ENCODE assay signal across 27 cellular contexts in genomic region chr15:52230073-52230472, GRCh38.
"Had no signal": no experiment of that assay in that cellular context is flagged by ENCODE, and none has a peak within 500 bp of the region (broad histone marks: within the 10 kb centered on the region; RNA-seq: fewer than 3 reads in every experiment).

No MANE protein-coding gene starts in this region.

- H3K27me3 Mint-ChIP-seq: activated CD8-positive, alpha-beta memory T cell treated with anti-CD3 and anti-CD28 coated beads, Interleukin-2, amount 10 ng/mL, durations not matched to agents 7 days and 5 days; activated CD8-positive, alpha-beta T cell treated with anti-CD3 and anti-CD28 coated beads for 36 hours; activated naive CD4-positive, alpha-beta T cell treated with anti-CD3 and anti-CD28 coated beads, Interleukin-2, amount 50 U/mL, for 24 hours; brain; dendritic cell treated with granulocyte-macrophage colony-stimulating factor and Interleukin-4, amounts not matched to agents 40 ng/mL and 50 ng/mL, for 4 days; stimulated activated naive CD8-positive, alpha-beta T cell treated with anti-CD3 and anti-CD28 coated beads, Interleukin-15, Interleukin-2, amounts not matched to agents 100 ng/mL and 50 ng/mL, for 24 hours had no signal

- ATAC-seq: activated CD8-positive, alpha-beta memory T cell treated with anti-CD3 and anti-CD28 coated beads, Interleukin-2, amount 10 ng/mL, durations not matched to agents 7 days and 5 days; activated CD8-positive, alpha-beta T cell treated with anti-CD3 and anti-CD28 coated beads for 36 hours; left lung; pancreas; psoas muscle had no signal

- H3K36me3 Mint-ChIP-seq: activated naive CD4-positive, alpha-beta T cell treated with anti-CD3 and anti-CD28 coated beads, Interleukin-2, amount 50 U/mL, for 24 hours; brain; immature natural killer cell had no signal

- H3K27ac Mint-ChIP-seq: activated CD8-positive, alpha-beta memory T cell treated with anti-CD3 and anti-CD28 coated beads, Interleukin-2, amount 10 ng/mL, durations not matched to agents 7 days and 5 days; activated CD8-positive, alpha-beta T cell treated with anti-CD3 and anti-CD28 coated beads for 36 hours; activated naive CD4-positive, alpha-beta T cell treated with anti-CD3 and anti-CD28 coated beads, Interleukin-2, amount 50 U/mL, for 24 hours; activated T-helper 1 cell treated with anti-CD3 and anti-CD28 coated beads, Interleukin-12 subunit alpha, Interleukin-12 subunit beta, Interleukin-2, Interleukin-4 antibody, amounts not matched to agents 30 ng/mL and 10 ng/mL and 1 ng/mL, durations not matched to agents 14 hours and 24 hours and 36 hours; brain; dendritic cell treated with granulocyte-macrophage colony-stimulating factor and Interleukin-4, amounts not matched to agents 40 ng/mL and 50 ng/mL, for 4 days; immature natural killer cell; nephron progenitor cell; stimulated activated naive CD8-positive, alpha-beta T cell treated with anti-CD3 and anti-CD28 coated beads, Interleukin-15, Interleukin-2, amounts not matched to agents 100 ng/mL and 50 ng/mL, for 24 hours had no signal

- DNase-seq: activated CD4-positive, alpha-beta T cell treated with anti-CD3 and anti-CD28 coated beads for 4 hours; activated CD4-positive, CD25-positive, alpha-beta regulatory T cell; activated CD8-positive, alpha-beta memory T cell treated with anti-CD3 and anti-CD28 coated beads, Interleukin-2, amount 10 ng/mL, durations not matched to agents 7 days and 5 days; activated CD8-positive, alpha-beta T cell treated with anti-CD3 and anti-CD28 coated beads for 36 hours; activated gamma-delta T cell; anterior cingulate cortex; effector CD4-positive, alpha-beta T cell; erythroblast; foreskin fibroblast; immature natural killer cell; kidney glomerular epithelial cell; left lung; nephron progenitor cell; pancreas; psoas muscle; stimulated activated CD4-positive, alpha-beta T cell treated with anti-CD3 and anti-CD28 coated beads, Interleukin-4, amount 100 ng/mL, for 24 hours; substantia nigra; T-helper 9 cell; thyroid gland; uterus had no signal

- H3K4me1 Mint-ChIP-seq: brain, immature natural killer cell, nephron progenitor cell had no signal

- H3K4me3 Mint-ChIP-seq: activated CD8-positive, alpha-beta memory T cell treated with anti-CD3 and anti-CD28 coated beads, Interleukin-2, amount 10 ng/mL, durations not matched to agents 7 days and 5 days; activated CD8-positive, alpha-beta T cell treated with anti-CD3 and anti-CD28 coated beads for 36 hours; activated naive CD4-positive, alpha-beta T cell treated with anti-CD3 and anti-CD28 coated beads, Interleukin-2, amount 50 U/mL, for 24 hours; activated T-helper 1 cell treated with anti-CD3 and anti-CD28 coated beads, Interleukin-12 subunit alpha, Interleukin-12 subunit beta, Interleukin-2, Interleukin-4 antibody, amounts not matched to agents 30 ng/mL and 10 ng/mL and 1 ng/mL, durations not matched to agents 14 hours and 24 hours and 36 hours; brain; dendritic cell treated with granulocyte-macrophage colony-stimulating factor and Interleukin-4, amounts not matched to agents 40 ng/mL and 50 ng/mL, for 4 days; immature natural killer cell; nephron progenitor cell; stimulated activated naive CD8-positive, alpha-beta T cell treated with anti-CD3 and anti-CD28 coated beads, Interleukin-15, Interleukin-2, amounts not matched to agents 100 ng/mL and 50 ng/mL, for 24 hours had no signal

- H3K27ac ChIP-seq: left lung, psoas muscle, right atrium auricular region, thyroid gland, uterus had no signal

- H3K9me3 Mint-ChIP-seq: activated CD8-positive, alpha-beta T cell treated with anti-CD3 and anti-CD28 coated beads for 36 hours; activated naive CD4-positive, alpha-beta T cell treated with anti-CD3 and anti-CD28 coated beads, Interleukin-2, amount 50 U/mL, for 24 hours; activated T-helper 1 cell treated with anti-CD3 and anti-CD28 coated beads, Interleukin-12 subunit alpha, Interleukin-12 subunit beta, Interleukin-2, Interleukin-4 antibody, amounts not matched to agents 30 ng/mL and 10 ng/mL and 1 ng/mL, durations not matched to agents 14 hours and 24 hours and 36 hours; brain; dendritic cell treated with granulocyte-macrophage colony-stimulating factor and Interleukin-4, amounts not matched to agents 40 ng/mL and 50 ng/mL, for 4 days; immature natural killer cell; nephron progenitor cell; stimulated activated naive CD8-positive, alpha-beta T cell treated with anti-CD3 and anti-CD28 coated beads, Interleukin-15, Interleukin-2, amounts not matched to agents 100 ng/mL and 50 ng/mL, for 24 hours had no signal

- FAIRE-seq: endometrium, pancreas had no signal
